Comparison of ENCODE assay signal across 11 cellular contexts in the genomic region with DNA sequence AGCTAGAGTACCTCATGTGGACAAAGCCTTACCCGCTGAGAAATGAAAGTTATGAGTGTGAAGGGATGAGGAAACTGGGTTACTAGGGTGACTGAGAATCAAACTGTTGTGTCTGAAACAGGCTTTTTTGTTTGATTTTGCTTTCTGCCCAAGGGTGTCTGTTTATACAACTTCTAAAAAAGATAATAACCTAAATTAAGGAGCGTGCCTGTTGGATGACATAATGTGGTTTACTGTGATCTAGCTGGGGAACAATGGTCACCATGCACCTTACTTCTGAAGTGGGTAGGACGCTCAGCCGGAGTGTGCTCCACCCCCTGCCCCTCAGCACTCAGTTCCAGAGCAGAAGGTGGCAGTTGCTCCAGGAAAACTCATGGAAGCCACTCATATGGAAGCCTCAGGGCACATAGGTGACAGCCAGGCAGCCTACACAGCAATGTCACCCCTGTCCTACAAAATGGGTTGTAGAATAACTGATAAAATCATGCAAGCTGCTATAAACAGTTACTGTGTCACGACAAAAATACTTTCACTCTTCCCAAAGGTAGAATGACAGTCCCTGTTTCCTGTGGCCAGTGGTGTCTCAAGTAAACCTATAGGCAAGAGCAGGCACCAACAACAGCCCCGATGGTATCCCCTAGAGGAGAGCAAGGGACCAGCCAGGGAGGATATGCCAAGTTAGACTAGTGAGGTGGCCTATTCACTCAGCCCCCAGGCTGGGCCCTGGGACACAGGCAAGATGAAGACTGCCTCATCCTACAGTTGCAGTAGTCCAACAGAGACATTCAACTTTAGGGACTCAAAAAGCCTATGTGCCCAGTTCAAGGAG. TPM values are rescaled to one million over a fixed set of nuclear protein-coding genes. Genes with fewer than 3 reads are reported as not detected.
DNase-seq lines count a peak whose midpoint lies in the region; ATAC-seq and TF ChIP-seq lines count a peak whose summit lies in the region.
"Had no signal": no experiment of that assay in that cellular context is flagged by ENCODE, and none has a peak within 500 bp of the region (broad histone marks: within the 10 kb centered on the region; RNA-seq: fewer than 3 reads in every experiment).

No MANE protein-coding gene starts in this region.

- H3K9me3 ChIP-seq in BLaER1 treated with 17β-estradiol and CSF1 and Interleukin-3, amounts not matched to agents 10 nM and 100 nM (replicated peaks in 1 of 11), result peaks cover 0 to 28% (median 3%) of the 10 kb centered on the region in 11 experiments; a peak in 7 of 22 replicates
- no peaks in the 10 kb centered on the region for H3K9me3 ChIP-seq in colonic mucosa

- H3K27me3 ChIP-seq in BLaER1 treated with 17β-estradiol and CSF1 and Interleukin-3, amounts not matched to agents 10 nM and 100 nM, result no peaks in the 10 kb centered on the region
- no peaks in the 10 kb centered on the region for H3K27me3 ChIP-seq in colonic mucosa

- peak; percentile 34 for ATAC-seq in GM19452 (IDR thresholded peaks at IDR 0.05; ENCODE audit: unreplicated experiment)
- no peak for ATAC-seq in HG03139 (IDR thresholded peaks at IDR 0.05; ENCODE audit: unreplicated experiment)

- TF ChIP-seq CTCF in colonic mucosa (IDR thresholded peaks at IDR 0.05), result no peak

- peak overlapping the region in 8 of 11 experiments; percentile 30 to 67 (median 38); a peak in 13 of 22 replicates for H3K9ac ChIP-seq in BLaER1 treated with 17β-estradiol and CSF1 and Interleukin-3, amounts not matched to agents 10 nM and 100 nM
- H3K9ac ChIP-seq in colonic mucosa (ENCODE audit: low read depth in 2 of 2, low read length in 2 of 2), result no peak overlapping the region

- peaks cover 48 to 70% (median 58%) of the 10 kb centered on the region in 10 experiments for H3K4me1 ChIP-seq in BLaER1 treated with 17β-estradiol and CSF1 and Interleukin-3, amounts not matched to agents 10 nM and 100 nM
- no peaks in the 10 kb centered on the region for H3K4me1 ChIP-seq in colonic mucosa

- intact Hi-C loops in colonic mucosa (cut with DNase I), result loop anchor here (10.0 kb wide), 1 partner anchor 736 kb away; no protein-coding TSS in a partner anchor

- H3K4me2 ChIP-seq in BLaER1 treated with 17β-estradiol and CSF1 and Interleukin-3, amounts not matched to agents 10 nM and 100 nM, result peak overlapping the region; percentile 56 to 92 (median 82)

- DNase-seq in NCI-H2029 (lab: John Stamatoyannopoulos, UW), result peak; percentile 63
- DNase-seq in glomerular visceral epithelial cell (ENCODE audit: extremely low spot score), result peak; percentile 37
- DNase-seq in epidermal melanocyte (ENCODE audit: insufficient read length, low spot score), result no peak
- no peak for DNase-seq in activated naive CD4-positive, alpha-beta T cell (lab: John Stamatoyannopoulos, UW)
- no peak for DNase-seq in colonic mucosa
- DNase-seq: mammary epithelial cell, NCI-H524 treated with DMSO at 0.1 percent for 48 hours had no signal

- H3K4me3 ChIP-seq in BLaER1 treated with 17β-estradiol and CSF1 and Interleukin-3, amounts not matched to agents 10 nM and 100 nM, result peak overlapping the region in 2 of 10 experiments; percentile 5 to 27; a peak in 3 of 20 replicates
- no peak overlapping the region for H3K4me3 ChIP-seq in colonic mucosa

- peaks cover 0 to 3% (median 0%) of the 10 kb centered on the region in 11 experiments; a peak in 2 of 22 replicates for H4K20me1 ChIP-seq in BLaER1 treated with 17β-estradiol and CSF1 and Interleukin-3, amounts not matched to agents 10 nM and 100 nM

- H3K36me3 ChIP-seq in BLaER1 treated with 17β-estradiol and CSF1 and Interleukin-3, amounts not matched to agents 10 nM and 100 nM, result peaks cover 0 to 16% (median 0%) of the 10 kb centered on the region in 11 experiments; a peak in 7 of 22 replicates
- H3K36me3 ChIP-seq in colonic mucosa, result no peaks in the 10 kb centered on the region

- peak overlapping the region; percentile 43 to 85 (median 72); a peak in 20 of 22 replicates for H3K27ac ChIP-seq in BLaER1 treated with 17β-estradiol and CSF1 and Interleukin-3, amounts not matched to agents 10 nM and 100 nM
- no peak overlapping the region for H3K27ac ChIP-seq in colonic mucosa

RNA-seq across cellular contexts. Expression of gene SIPA1L2, which starts 29.3 kb away (rescaled TPM):
- total RNA-seq in colonic mucosa, result 10 to 100 TPM; 53.6 to 64.4 TPM
- total RNA-seq: G401 had no signal

Comparison
In these comparisons a context has a peak if more than half of its experiments do, and no peak if none do; other contexts are left out.
1. H3K9ac ChIP-seq: peak in BLaER1 treated with 17β-estradiol and CSF1 and Interleukin-3, amounts not matched to agents 10 nM and 100 nM (8 of 11); none in colonic mucosa (0 of 2).
2. DNase-seq: peak in NCI-H2029 (single experiment) and glomerular visceral epithelial cell (single experiment); none in epidermal melanocyte (single experiment), activated naive CD4-positive, alpha-beta T cell (0 of 4) and colonic mucosa (single experiment).